Comparison of ENCODE assay signal across 9 cellular contexts in the genomic region with DNA sequence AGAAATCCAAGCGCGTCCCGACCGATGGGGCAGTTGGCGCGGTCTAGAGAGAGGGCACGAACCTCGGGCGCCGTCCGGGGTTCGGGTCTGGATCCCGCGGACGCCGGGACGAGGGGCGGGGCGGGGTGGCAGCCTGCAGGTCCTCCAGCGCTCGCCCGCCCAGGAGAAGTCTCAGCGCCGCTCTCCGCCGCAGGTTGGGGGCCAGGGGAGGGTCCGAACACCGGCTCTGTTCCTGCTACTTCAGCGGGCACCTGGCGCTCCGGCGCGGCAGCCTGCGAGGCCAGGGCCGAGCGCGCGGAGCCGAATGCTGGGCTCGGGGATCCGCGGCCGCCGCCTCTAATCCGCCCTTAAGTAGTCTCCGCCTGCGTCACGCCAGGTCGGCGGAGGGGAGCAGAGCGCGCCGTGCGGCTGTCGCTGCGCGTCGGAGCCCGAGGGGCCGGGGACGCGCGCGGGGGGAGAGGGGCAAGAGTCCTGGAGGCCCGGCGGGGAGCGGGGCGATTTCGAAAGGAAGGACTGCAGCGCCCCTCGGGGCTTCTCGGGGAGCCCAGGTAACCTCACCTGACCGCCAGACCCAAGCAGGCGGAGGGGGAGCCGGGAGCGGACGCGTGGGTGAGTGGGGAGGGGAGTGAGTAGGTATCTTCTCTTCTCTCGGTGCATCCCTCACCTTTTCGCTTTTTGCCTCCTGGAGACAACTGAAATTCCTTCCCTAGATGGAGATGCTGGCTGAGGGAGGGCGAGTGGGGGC. TPM values are rescaled to one million over a fixed set of nuclear protein-coding genes. Genes with fewer than 3 reads are reported as not detected.
DNase-seq lines count a peak whose midpoint lies in the region; ATAC-seq, FAIRE-seq and TF ChIP-seq lines count a peak whose summit lies in the region.
"Had no signal": no experiment of that assay in that cellular context is flagged by ENCODE, and none has a peak within 500 bp of the region (broad histone marks: within the 10 kb centered on the region; RNA-seq: fewer than 3 reads in every experiment).

A gene (minus strand): TSS at position 325 of the 745 bp plus-strand sequence. CDS start 510 bp downstream, outside the sequence.

- peak within 1 kb of the TSS; percentile 69 for H3K4me3 Mint-ChIP-seq in astrocyte (ENCODE audit: unreplicated experiment)
- H3K4me3 Mint-ChIP-seq: activated naive CD8-positive, alpha-beta T cell treated with anti-CD3 and anti-CD28 coated beads, Interleukin-2, amount 10 ng/mL, durations not matched to agents 7 days and 5 days had no signal

- no peak for FAIRE-seq in astrocyte (lab: Jason Lieb, UNC)

- peaks cover 42% of the 10 kb centered on the region for H3K27me3 ChIP-seq in astrocyte (ENCODE audit: insufficient read depth, low read length)
- peaks cover 0 to 51% of the 10 kb centered on the region in 2 donors for H3K27me3 ChIP-seq in tibial artery

- no peak within 1 kb of the TSS for H3K9ac ChIP-seq in astrocyte (ENCODE audit: low read length)

- no peaks in the 10 kb centered on the region for H3K79me2 ChIP-seq in astrocyte (ENCODE audit: insufficient read depth, low read length)

- H3K9me3 ChIP-seq in astrocyte (ENCODE audit: insufficient read depth, low read depth, low read length), result no peaks in the 10 kb centered on the region
- H3K9me3 ChIP-seq in tibial artery, result no peaks in the 10 kb centered on the region

- H3K27ac Mint-ChIP-seq in astrocyte (ENCODE audit: unreplicated experiment), result no peak within 1 kb of the TSS
- H3K27ac Mint-ChIP-seq: activated naive CD8-positive, alpha-beta T cell treated with anti-CD3 and anti-CD28 coated beads, Interleukin-2, amount 10 ng/mL, durations not matched to agents 7 days and 5 days had no signal

- H3K27ac ChIP-seq in astrocyte (ENCODE audit: low read depth, low read length), result no peak within 1 kb of the TSS
- no peak within 1 kb of the TSS for H3K27ac ChIP-seq in tibial artery

- H3K4me3 ChIP-seq in astrocyte (ENCODE audit: insufficient read depth, low read depth, low read length) (no peak within 1 kb of the TSS), tibial artery (peak within 1 kb of the TSS; percentile 2 to 36)

- H3K9me3 Mint-ChIP-seq in astrocyte (ENCODE audit: unreplicated experiment), result no peaks in the 10 kb centered on the region
- H3K9me3 Mint-ChIP-seq: activated naive CD8-positive, alpha-beta T cell treated with anti-CD3 and anti-CD28 coated beads, Interleukin-2, amount 10 ng/mL, durations not matched to agents 7 days and 5 days had no signal

- H3K36me3 Mint-ChIP-seq in astrocyte (ENCODE audit: low read depth, unreplicated experiment), result no peaks in the 10 kb centered on the region
- H3K36me3 Mint-ChIP-seq: activated naive CD8-positive, alpha-beta T cell treated with anti-CD3 and anti-CD28 coated beads, Interleukin-2, amount 10 ng/mL, durations not matched to agents 7 days and 5 days had no signal

- ATAC-seq in GM21360 (IDR thresholded peaks at IDR 0.05; ENCODE audit: unreplicated experiment) (no peak), GM18520 (IDR thresholded peaks at IDR 0.05; ENCODE audit: unreplicated experiment) (no peak)

- peaks cover 55% of the 10 kb centered on the region for H3K27me3 Mint-ChIP-seq in astrocyte (ENCODE audit: low read depth, unreplicated experiment)

- intact Hi-C loops in tibial artery (cut with DNase I; ENCODE audit: low total_unique reads), result no loop called here

- peak within 1 kb of the TSS; percentile 57 for H3K4me2 ChIP-seq in astrocyte (ENCODE audit: low read length)

- H2AFZ ChIP-seq in astrocyte (ENCODE audit: low read depth, low read length), result no peak within 1 kb of the TSS

- TF ChIP-seq CTCF in astrocyte (IDR thresholded peaks at IDR 0.05; ENCODE audit: insufficient read depth, low read depth, low read length), result no peak
- no peak for TF ChIP-seq CTCF in tibial artery (IDR thresholded peaks at IDR 0.05)

- no peaks in the 10 kb centered on the region for H4K20me1 ChIP-seq in astrocyte (ENCODE audit: insufficient read depth, low read length)

- peak; percentile 5 for DNase-seq in activated T-cell treated with anti-CD3 and anti-CD28 coated beads for 48 hours (ENCODE audit: low read depth)
- no peak for DNase-seq in activated T-cell treated with anti-CD3 and anti-CD28 coated beads, Interleukin-2, amount 50 U/mL, for 1 hour
- no peak for DNase-seq in astrocyte (ENCODE audit: low read depth)
- DNase-seq in left kidney (ENCODE audit: low read depth, low spot score), result peak; percentile 67
- no peak for DNase-seq in tibial artery
- no peak for DNase-seq in stimulated activated CD4-positive, alpha-beta T cell treated with anti-CD3 and anti-CD28 coated beads, Interleukin-2, amount 100 ng/mL, for 24 hours
- DNase-seq: activated naive CD8-positive, alpha-beta T cell treated with anti-CD3 and anti-CD28 coated beads, Interleukin-2, amount 10 ng/mL, durations not matched to agents 7 days and 5 days had no signal

- H3K4me1 ChIP-seq in astrocyte (ENCODE audit: insufficient read depth, low read length) (no peaks in the 10 kb centered on the region), tibial artery (peaks cover 0 to 16% (median 8%) of the 10 kb centered on the region in 4 donors)

- H3K36me3 ChIP-seq in astrocyte (ENCODE audit: insufficient read depth, low read length) (no peaks in the 10 kb centered on the region), tibial artery (no peaks in the 10 kb centered on the region)

- H3K4me1 Mint-ChIP-seq in astrocyte (ENCODE audit: low read depth, unreplicated experiment), result no peaks in the 10 kb centered on the region

RNA-seq across cellular contexts. Expression of the gene that starts here (rescaled TPM):
- total RNA-seq in astrocyte, result 0.48 and 1.00 TPM in 2 replicates
- total RNA-seq: activated naive CD8-positive, alpha-beta T cell treated with anti-CD3 and anti-CD28 coated beads, Interleukin-2, amount 10 ng/mL, durations not matched to agents 7 days and 5 days had no signal

Comparison
In these comparisons a context has a peak if more than half of its experiments do, and no peak if none do; other contexts are left out.
1. DNase-seq: peak in activated T-cell treated with anti-CD3 and anti-CD28 coated beads for 48 hours (single experiment) and left kidney (single experiment); none in activated T-cell treated with anti-CD3 and anti-CD28 coated beads, Interleukin-2, amount 50 U/mL, for 1 hour (single experiment), astrocyte (single experiment), tibial artery (0 of 2) and stimulated activated CD4-positive, alpha-beta T cell treated with anti-CD3 and anti-CD28 coated beads, Interleukin-2, amount 100 ng/mL, for 24 hours (0 of 2).